ENCODE assay signal across 8 cellular contexts in genomic region chr10:67884842-67885680, GRCh38. TPM values are rescaled to one million over a fixed set of nuclear protein-coding genes. Genes with fewer than 3 reads are reported as not detected.
DNase-seq lines count a peak whose midpoint lies in the region; TF ChIP-seq lines count a peak whose summit lies in the region.

No MANE protein-coding gene starts in this region.

- H3K56ac ChIP-seq in H9 (ENCODE audit: insufficient read length, low read depth, low read length): no peak overlapping the region

- H3K27ac ChIP-seq in H9 (ENCODE audit: insufficient read length, low read depth, low read length): no peak overlapping the region
- H3K27ac ChIP-seq in SK-N-MC: peak overlapping the region; percentile 31; the same call in 1 of the 2 replicates
- peak overlapping the region; percentile 79 for H3K27ac ChIP-seq in substantia nigra (ENCODE audit: low read depth, low read length, poor library complexity, severe bottlenecking)

- no peak overlapping the region for H4K91ac ChIP-seq in H9 (ENCODE audit: insufficient read length, low read depth, low read length)

- H3K4me1 ChIP-seq in H9 (ENCODE audit: insufficient read depth, low read length): no peaks in the 10 kb centered on the region

- H3K18ac ChIP-seq in H9 (ENCODE audit: insufficient read length, low read depth, low read length): peak overlapping the region; percentile 42

- H3K9me3 Mint-ChIP-seq in H9: peaks cover 0 to 2% of the 10 kb centered on the region in 2 experiments; a peak in 1 of 5 replicates

- peaks cover 3% of the 10 kb centered on the region for H3K79me1 ChIP-seq in H9 (ENCODE audit: insufficient read depth, low read depth, low read length, poor library complexity, severe bottlenecking)

- H3K14ac ChIP-seq in H9 (ENCODE audit: insufficient read depth, low read length): peak overlapping the region; percentile 74

- no peak overlapping the region for H3T11ph ChIP-seq in H9 (ENCODE audit: low read length)

- H2BK15ac ChIP-seq in H9 (ENCODE audit: low read depth, low read length): no peak overlapping the region

- H3K4ac ChIP-seq in H9 (ENCODE audit: low read depth, low read length): no peak overlapping the region

- no peak overlapping the region for H2BK5ac ChIP-seq in H9 (ENCODE audit: insufficient read length, low read length)

- H3K9me3 ChIP-seq in H9 (ENCODE audit: control insufficient read depth, low read depth, low read length): no peaks in the 10 kb centered on the region
- no peaks in the 10 kb centered on the region for H3K9me3 ChIP-seq in SK-N-MC (ENCODE audit: low read depth, low read length)

- H3K36me3 Mint-ChIP-seq in H9 (ENCODE audit: insufficient read depth in 1 of 3, low read depth in 3 of 3): peaks cover 33 to 46% (median 36%) of the 10 kb centered on the region in 3 experiments

- peak overlapping the region; percentile 86 for H3K4me2 ChIP-seq in H9 (ENCODE audit: insufficient read depth, insufficient read length, low read length)

- H3K79me2 ChIP-seq in H9 (ENCODE audit: insufficient read depth, low read length): peaks cover 16% of the 10 kb centered on the region; the same call in 1 of the 2 replicates

- no peak overlapping the region for H2BK120ac ChIP-seq in H9 (ENCODE audit: low read depth, low read length, poor library complexity, severe bottlenecking)

- H2BK20ac ChIP-seq in H9 (ENCODE audit: low read depth, low read length, poor library complexity, severe bottlenecking): no peak overlapping the region

- H3K27me3 Mint-ChIP-seq in H9 (ENCODE audit: low read depth): no peaks in the 10 kb centered on the region; the same call in 1 of the 2 replicates

- WGBS in H9 (ENCODE audit: extremely low coverage, insufficient read length, low lambda C conversion rate): no CpG with 5 or more reads among the region's 73 CpGs

- H4K8ac ChIP-seq in H9 (replicated peaks; ENCODE audit: insufficient read length, low read depth, low read length): no peak overlapping the region

- peak overlapping the region; percentile 90 to 98 (median 93) for H3K27ac Mint-ChIP-seq in H9

- peaks cover 8% of the 10 kb centered on the region for H3K23me2 ChIP-seq in H9 (ENCODE audit: insufficient read length, low read depth, low read length, poor library complexity, severe bottlenecking)

- H3K23ac ChIP-seq in H9 (ENCODE audit: insufficient read length, low read depth, low read length): no peak overlapping the region

- H3K9ac ChIP-seq in H9 (ENCODE audit: extremely low read depth, insufficient read length, low read length) (peak overlapping the region; percentile 69), SK-N-MC (ENCODE audit: insufficient read length) (peak overlapping the region; percentile 77)

- no peak overlapping the region for H2BK12ac ChIP-seq in H9 (ENCODE audit: insufficient read length, low read depth, low read length)

- H3K4me3 Mint-ChIP-seq in H9: peak overlapping the region; percentile 90 to 97

- H3K27me3 ChIP-seq in H9 (ENCODE audit: insufficient read depth, low read length): no peaks in the 10 kb centered on the region

- peaks cover 32% of the 10 kb centered on the region for H3K36me3 ChIP-seq in SK-N-MC (ENCODE audit: insufficient read depth, low read length)

- H2AK5ac ChIP-seq in H9 (ENCODE audit: insufficient read length, low read length): no peak overlapping the region

- no peak for TF ChIP-seq CTCF in H9 (conservative IDR thresholded peaks at IDR 0.05)

- no peak overlapping the region for H2AFZ ChIP-seq in H9 (ENCODE audit: low read length)

- peak overlapping the region; percentile 85 for H3K4me3 ChIP-seq in SK-N-MC

- DNase-seq in ELR (ENCODE audit: low read depth) (peak; percentile 83), H9 (peak; percentile 75), LoVo (ENCODE audit: low spot score) (peak; percentile 69), SK-N-MC (ENCODE audit: low read depth, low spot score) (no peak), globus pallidus (ENCODE audit: low spot score) (peak; percentile 81), nucleus accumbens (lab: John Stamatoyannopoulos, UW) (peak in 54 of 56 donors; percentile 18 to 95 (median 77)), substantia nigra (lab: John Stamatoyannopoulos, UW) (peak; percentile 12 to 90 (median 75))
- DNase-seq in activated naive CD4-positive, alpha-beta T cell treated with anti-CD3 and anti-CD28 coated beads, Interleukin-2, amount 50 U/mL, for 16 hours: peak; percentile 77

- H4K5ac ChIP-seq in H9 (ENCODE audit: insufficient read length, low read depth, low read length): no peak overlapping the region

- peaks cover 17 to 33% of the 10 kb centered on the region in 2 experiments for H3K4me1 Mint-ChIP-seq in H9

- no peaks in the 10 kb centered on the region for H4K20me1 ChIP-seq in H9 (ENCODE audit: control insufficient read depth, insufficient read depth, insufficient read length)

RNA-seq across cellular contexts. Expression of gene SIRT1, which starts 0.6 kb away (rescaled TPM):
- 76.7 and 83.8 TPM in 2 replicates for total RNA-seq in H9 (2021)

RNA-seq across cellular contexts. Expression of gene DNAJC12, which starts 47.1 kb away (rescaled TPM):
- 0.85 and 0.90 TPM in 2 replicates for total RNA-seq in H9 (2021)
